In genomic region chr15:72113347-72114031, GRCh38 we compare ENCODE assay signal across 21 cellular contexts. TPM values are rescaled to one million over a fixed set of nuclear protein-coding genes. Genes with fewer than 3 reads are reported as not detected.
A peak's percentile ranks its signal among the peaks of the same experiment; 100 is the strongest.
DNase-seq lines count a peak whose midpoint lies in the region; ATAC-seq and TF ChIP-seq lines count a peak whose summit lies in the region.
"Had no signal": no experiment of that assay in that cellular context is flagged by ENCODE, and none has a peak within 500 bp of the region (broad histone marks: within the 10 kb centered on the region; RNA-seq: fewer than 3 reads in every experiment).

No MANE protein-coding gene starts in this region.

- peak; percentile 10 for DNase-seq in EH (ENCODE audit: low read depth)
- peak; percentile 46 for DNase-seq in HuH-7.5 (ENCODE audit: low spot score)
- DNase-seq in esophagus muscularis mucosa (ENCODE audit: extremely low spot score) = no peak
- no peak for DNase-seq in psoas muscle
- DNase-seq in DMS114 treated with DMSO at 0.1 percent for 48 hours (lab: John Stamatoyannopoulos, UW; ENCODE audit: unreplicated experiment) = no peak
- DNase-seq: activated CD4-positive, alpha-beta T cell treated with anti-CD3 and anti-CD28 coated beads, Interleukin-2, amount 10 ng/mL, durations not matched to agents 7 days and 5 days; central memory CD4-positive, alpha-beta T cell; heart left ventricle; NCI-H1048; NCI-H187; NCI-H526 treated with DMSO at 0.1 percent for 48 hours; stimulated activated CD4-positive, alpha-beta T cell treated with anti-CD3 and anti-CD28 coated beads, Interleukin-4, amount 100 ng/mL, for 24 hours; stimulated activated naive B cell treated with anti-CD40 and anti-IgM and Interleukin-4, amounts not matched to agents 10 μg/mL and 1 μg/mL and 100 μg/mL, for 72 hours; WERI-Rb-1 had no signal

- H3K27me3 ChIP-seq in esophagus muscularis mucosa = no peaks in the 10 kb centered on the region
- no peaks in the 10 kb centered on the region for H3K27me3 ChIP-seq in psoas muscle (ENCODE audit: insufficient read depth in 3 of 3, low read length in 2 of 3)
- H3K27me3 ChIP-seq: ascending aorta, heart left ventricle, suprapubic skin had no signal

- whole genome bisulfite sequencing in esophagus muscularis mucosa = 67% methylated on average over 4 of the region's 4 CpGs
- 53 to 66% (median 57%) methylated on average over 4 of the region's 4 CpGs for WGBS in psoas muscle, 3 donors

- H3K4me1 ChIP-seq in esophagus muscularis mucosa (peaks cover 28 to 81% (median 65%) of the 10 kb centered on the region in 4 donors), psoas muscle (peaks cover 54% of the 10 kb centered on the region)

- TF ChIP-seq EP300 in esophagus muscularis mucosa (IDR thresholded peaks at IDR 0.05) = no peak

- no peaks in the 10 kb centered on the region for H3K9me3 ChIP-seq in esophagus muscularis mucosa
- no peaks in the 10 kb centered on the region for H3K9me3 ChIP-seq in psoas muscle
- H3K9me3 ChIP-seq: ascending aorta, heart left ventricle, suprapubic skin had no signal

- TF ChIP-seq CTCF in esophagus muscularis mucosa (IDR thresholded peaks at IDR 0.05) (no peak), psoas muscle (IDR thresholded peaks at IDR 0.05) (no peak)

- H3K36me3 ChIP-seq in esophagus muscularis mucosa (no peaks in the 10 kb centered on the region), psoas muscle (ENCODE audit: insufficient read depth in 1 of 2, low read depth in 1 of 2) (no peaks in the 10 kb centered on the region)
- H3K36me3 ChIP-seq: ascending aorta, heart left ventricle, suprapubic skin had no signal

- intact Hi-C loops in esophagus muscularis mucosa (cut with DNase I) (loop anchor here (2.0 kb wide), 1 partner anchor 41 kb away; no protein-coding TSS in a partner anchor), psoas muscle (cut with DNase I) (no loop called here)

- H3K4me3 ChIP-seq in esophagus muscularis mucosa = no peak overlapping the region
- no peak overlapping the region for H3K4me3 ChIP-seq in psoas muscle
- H3K4me3 ChIP-seq: ascending aorta, heart left ventricle, suprapubic skin had no signal

- H3K27ac ChIP-seq in esophagus muscularis mucosa (replicated peaks in 1 of 4) (peak overlapping the region in 3 of 4 donors; percentile 11 to 92 (median 40)), psoas muscle (peak overlapping the region; percentile 69)
- H3K27ac ChIP-seq: ascending aorta, C4-2B, suprapubic skin, WERI-Rb-1 had no signal

- no peak for TF ChIP-seq POLR2A in esophagus muscularis mucosa (IDR thresholded peaks at IDR 0.05; ENCODE audit: low read depth)

- no peak for ATAC-seq in psoas muscle
- ATAC-seq in HG03457 (IDR thresholded peaks at IDR 0.05; ENCODE audit: unreplicated experiment) = no peak
- ATAC-seq in GM19324 (IDR thresholded peaks at IDR 0.05; ENCODE audit: low FRiP score, unreplicated experiment) = no peak
- ATAC-seq: activated naive CD4-positive, alpha-beta T cell treated with anti-CD3 and anti-CD28 coated beads, Interleukin-2, amount 50 U/mL, for 72 hours; heart left ventricle; SK-N-SH treated with all-trans-retinoic acid at 6 μM for 48 hours; stimulated activated naive B cell treated with anti-CD40 and anti-IgM and Interleukin-4, amounts not matched to agents 10 μg/mL and 1 μg/mL and 100 μg/mL, for 72 hours had no signal

RNA-seq across cellular contexts. Expression of gene MYO9A, which starts 4.5 kb away (rescaled TPM):
- total RNA-seq in esophagus muscularis mucosa = 10 to 100 TPM; 71.1 to 96.8 (median 80.8) TPM
- 10 to 100 TPM; 23.0 to 28.4 (median 25.9) TPM for total RNA-seq in psoas muscle
- 1 to 10 TPM; 3.4 to 8.3 (median 3.6) TPM for polyA plus RNA-seq in psoas muscle

RNA-seq across cellular contexts. Expression of gene SENP8, which starts 4.7 kb away (rescaled TPM):
- total RNA-seq in esophagus muscularis mucosa (1 to 10 TPM; 1.7 to 2.4 (median 2.0) TPM), psoas muscle (1 to 10 TPM; 3.1 to 5.0 (median 4.3) TPM)
- 1 to 10 TPM; 1.5 to 3.3 (median 2.3) TPM for polyA plus RNA-seq in psoas muscle

Comparison
In these comparisons a context has a peak if more than half of its experiments do, and no peak if none do; other contexts are left out.
1. DNase-seq: peak in EH (single experiment) and HuH-7.5 (single experiment); none in esophagus muscularis mucosa (single experiment), psoas muscle (0 of 2) and DMS114 treated with DMSO at 0.1 percent for 48 hours (single experiment).